ENCODE assay signal across 9 cellular contexts in the genomic region with DNA sequence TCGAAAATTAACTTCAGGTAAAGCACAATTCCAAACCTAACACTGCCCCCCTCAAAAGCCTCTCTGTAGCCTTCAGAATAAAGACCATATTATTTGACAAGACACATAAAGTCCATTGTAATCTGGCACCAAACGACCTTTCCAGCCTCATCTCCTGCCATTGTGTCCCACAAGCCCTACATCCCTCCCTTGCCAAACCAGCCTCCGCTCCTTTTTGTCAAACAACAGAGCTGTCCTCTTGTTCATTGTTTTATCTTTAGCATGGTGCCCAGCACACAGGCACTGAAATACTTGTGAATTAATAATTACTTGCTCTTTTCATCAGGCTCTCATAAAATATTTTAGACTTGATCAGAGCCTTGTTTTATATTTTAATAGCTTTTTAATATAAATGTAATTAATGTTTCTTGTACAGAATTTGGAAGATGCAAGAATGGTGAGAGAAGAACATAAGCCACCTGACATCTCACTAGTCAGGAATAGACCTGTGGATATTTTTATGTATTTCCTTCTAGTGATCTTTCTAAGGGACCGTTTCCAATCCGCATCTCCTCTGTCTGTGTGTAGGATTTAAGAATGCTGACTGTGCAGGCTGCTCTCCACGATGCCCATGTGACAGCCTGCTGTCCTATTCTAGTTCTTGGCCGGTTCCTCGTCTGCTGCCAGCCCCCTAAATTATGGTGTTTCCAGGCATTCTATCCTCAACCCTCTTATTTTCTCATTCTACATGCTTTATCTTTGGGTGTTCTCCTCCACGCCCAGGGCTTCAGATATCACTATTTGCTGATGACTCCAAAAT. TPM values are rescaled to one million over a fixed set of nuclear protein-coding genes. Genes with fewer than 3 reads are reported as not detected.
DNase-seq lines count a peak whose midpoint lies in the region; ATAC-seq and TF ChIP-seq lines count a peak whose summit lies in the region.
"Had no signal": no experiment of that assay in that cellular context is flagged by ENCODE, and none has a peak within 500 bp of the region (broad histone marks: within the 10 kb centered on the region; RNA-seq: fewer than 3 reads in every experiment).

No MANE protein-coding gene starts in this region.

- no peaks in the 10 kb centered on the region for H3K27me3 Mint-ChIP-seq in activated naive CD4-positive, alpha-beta T cell treated with anti-CD3 and anti-CD28 coated beads, Interleukin-2, amount 10 ng/mL, durations not matched to agents 7 days and 5 days
- no peaks in the 10 kb centered on the region for H3K27me3 Mint-ChIP-seq in stimulated activated memory B cell treated with anti-CD40 and anti-IgM and Interleukin-4, amounts not matched to agents 10 μg/mL and 1 μg/mL and 100 μg/mL, for 72 hours

- no peak overlapping the region for H3K27ac ChIP-seq in HEK293 (ENCODE audit: extremely low read depth, low read depth, low read length)
- H3K27ac ChIP-seq in upper lobe of right lung: no peak overlapping the region

- no peaks in the 10 kb centered on the region for H3K27me3 ChIP-seq in upper lobe of right lung

- peaks cover 41% of the 10 kb centered on the region for H3K4me1 Mint-ChIP-seq in activated naive CD4-positive, alpha-beta T cell treated with anti-CD3 and anti-CD28 coated beads, Interleukin-2, amount 10 ng/mL, durations not matched to agents 7 days and 5 days
- peaks cover 58% of the 10 kb centered on the region for H3K4me1 Mint-ChIP-seq in stimulated activated memory B cell treated with anti-CD40 and anti-IgM and Interleukin-4, amounts not matched to agents 10 μg/mL and 1 μg/mL and 100 μg/mL, for 72 hours

- H3K9me3 Mint-ChIP-seq in activated naive CD4-positive, alpha-beta T cell treated with anti-CD3 and anti-CD28 coated beads, Interleukin-2, amount 10 ng/mL, durations not matched to agents 7 days and 5 days: no peaks in the 10 kb centered on the region
- H3K9me3 Mint-ChIP-seq in stimulated activated memory B cell treated with anti-CD40 and anti-IgM and Interleukin-4, amounts not matched to agents 10 μg/mL and 1 μg/mL and 100 μg/mL, for 72 hours: no peaks in the 10 kb centered on the region

- no peaks in the 10 kb centered on the region for H3K36me3 ChIP-seq in HEK293 (ENCODE audit: control insufficient read depth in 2 of 2, insufficient read depth in 1 of 2, low read length in 2 of 2)
- no peaks in the 10 kb centered on the region for H3K36me3 ChIP-seq in upper lobe of right lung

- intact Hi-C loops in upper lobe of right lung (cut with DNase I): loop anchor here (10.0 kb wide), 1 partner anchor 57 kb away; no protein-coding TSS in a partner anchor

- H3K4me3 ChIP-seq in HEK293 (ENCODE audit: low read depth, low read length) (no peak overlapping the region), upper lobe of right lung (no peak overlapping the region)

- H3K4me3 Mint-ChIP-seq in activated naive CD4-positive, alpha-beta T cell treated with anti-CD3 and anti-CD28 coated beads, Interleukin-2, amount 10 ng/mL, durations not matched to agents 7 days and 5 days: peak overlapping the region; percentile 100
- H3K4me3 Mint-ChIP-seq in stimulated activated memory B cell treated with anti-CD40 and anti-IgM and Interleukin-4, amounts not matched to agents 10 μg/mL and 1 μg/mL and 100 μg/mL, for 72 hours: peak overlapping the region; percentile 98

- DNase-seq in activated naive CD4-positive, alpha-beta T cell treated with anti-CD3 and anti-CD28 coated beads, Interleukin-2, amount 10 ng/mL, durations not matched to agents 7 days and 5 days: no peak
- peak in 36 of 51 donors; percentile 20 to 90 (median 60) for DNase-seq in hypothalamus (lab: John Stamatoyannopoulos, UW)
- DNase-seq in upper lobe of right lung: no peak
- DNase-seq in NCI-H510A (lab: John Stamatoyannopoulos, UW): no peak
- DNase-seq in GM03348 (ENCODE audit: low spot score): no peak
- DNase-seq: NCI-H2171 had no signal

- POLR2A ChIA-PET in HEK293 (lab: Yijun Ruan, JAX): no interaction called here

- no peaks in the 10 kb centered on the region for H3K9me3 ChIP-seq in HEK293 (ENCODE audit: control insufficient read depth, insufficient read depth, low read depth, low read length)
- no peaks in the 10 kb centered on the region for H3K9me3 ChIP-seq in upper lobe of right lung

- no peaks in the 10 kb centered on the region for H3K4me1 ChIP-seq in HEK293 (ENCODE audit: control insufficient read depth, insufficient read depth, low read length)
- H3K4me1 ChIP-seq in upper lobe of right lung: peaks cover 26% of the 10 kb centered on the region

- no peak for TF ChIP-seq CTCF in HEK293 (tag by site-specific recombination; IDR thresholded peaks at IDR 0.05)
- TF ChIP-seq CTCF in upper lobe of right lung (IDR thresholded peaks at IDR 0.05): no peak

- CTCF ChIA-PET in HEK293 (lab: Yijun Ruan, JAX): interaction anchor here (0.6 kb wide), 1 partner anchor 59 kb away, joined by 4 read pairs; no protein-coding TSS in a partner anchor
- CTCF ChIA-PET in activated naive CD4-positive, alpha-beta T cell treated with anti-CD3 and anti-CD28 coated beads, Interleukin-2, amount 10 ng/mL, durations not matched to agents 7 days and 5 days (lab: Charles Lee): interaction anchor here (2.2 kb wide), 1 partner anchor 209 kb away, joined by 6 read pairs; no protein-coding TSS in a partner anchor

- H3K36me3 Mint-ChIP-seq in activated naive CD4-positive, alpha-beta T cell treated with anti-CD3 and anti-CD28 coated beads, Interleukin-2, amount 10 ng/mL, durations not matched to agents 7 days and 5 days: peaks cover 46% of the 10 kb centered on the region
- peaks cover 36% of the 10 kb centered on the region for H3K36me3 Mint-ChIP-seq in stimulated activated memory B cell treated with anti-CD40 and anti-IgM and Interleukin-4, amounts not matched to agents 10 μg/mL and 1 μg/mL and 100 μg/mL, for 72 hours

- no peak for ATAC-seq in stimulated activated memory B cell treated with anti-CD40 and anti-IgM and Interleukin-4, amounts not matched to agents 10 μg/mL and 1 μg/mL and 100 μg/mL, for 72 hours
- ATAC-seq in upper lobe of right lung (no peak), HG03571 (IDR thresholded peaks at IDR 0.05; ENCODE audit: unreplicated experiment) (no peak)

- peak overlapping the region; percentile 13 for H3K27ac Mint-ChIP-seq in activated naive CD4-positive, alpha-beta T cell treated with anti-CD3 and anti-CD28 coated beads, Interleukin-2, amount 10 ng/mL, durations not matched to agents 7 days and 5 days
- peak overlapping the region; percentile 99 for H3K27ac Mint-ChIP-seq in stimulated activated memory B cell treated with anti-CD40 and anti-IgM and Interleukin-4, amounts not matched to agents 10 μg/mL and 1 μg/mL and 100 μg/mL, for 72 hours

TF ChIP-seq in HEK293, 187 proteins besides CTCF, POLR2A, EP300 and RAD21 (continues in another document):
- TF ChIP-seq ZNF280C (tag by site-specific recombination; IDR thresholded peaks at IDR 0.05) (no peak), ZNF426 (tag by site-specific recombination; IDR thresholded peaks at IDR 0.05) (no peak), ZNF624 (tag by site-specific recombination; IDR thresholded peaks at IDR 0.05) (no peak), SP7 (tag by site-specific recombination; IDR thresholded peaks at IDR 0.05) (peak; percentile 26; the same call in 1 of the 2 replicates), ZNF785 (tag by site-specific recombination; IDR thresholded peaks at IDR 0.05) (no peak), ZFP3 (tag by site-specific recombination; IDR thresholded peaks at IDR 0.05; ENCODE audit: low read depth) (no peak), TCF7L2 (IDR thresholded peaks at IDR 0.05; ENCODE audit: borderline replicate concordance, low read depth, low read length) (no peak), ZNF670 (tag by site-specific recombination; IDR thresholded peaks at IDR 0.05; ENCODE audit: low read depth) (no peak), KLF1 (tag by site-specific recombination; IDR thresholded peaks at IDR 0.05) (0 out of 2 replicates have a peak, but pooled peaks have one; percentile 21), ZNF658 (tag by site-specific recombination; IDR thresholded peaks at IDR 0.05) (no peak)
- TF ChIP-seq, protein P1, sequence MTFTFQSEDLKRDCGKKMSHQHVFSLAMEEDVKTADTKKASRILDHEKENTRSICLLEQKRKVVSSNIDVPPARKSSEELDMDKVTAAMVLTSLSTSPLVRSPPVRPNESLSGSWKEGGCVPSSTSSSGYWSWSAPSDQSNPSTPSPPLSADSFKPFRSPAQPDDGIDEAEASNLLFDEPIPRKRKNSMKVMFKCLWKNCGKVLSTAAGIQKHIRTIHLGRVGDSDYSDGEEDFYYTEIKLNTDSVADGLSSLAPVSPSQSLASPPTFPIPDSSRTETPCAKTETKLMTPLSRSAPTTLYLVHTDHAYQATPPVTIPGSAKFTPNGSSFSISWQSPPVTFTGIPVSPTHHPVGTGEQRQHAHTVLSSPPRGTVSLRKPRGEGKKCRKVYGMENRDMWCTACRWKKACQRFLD (tag by site-specific recombination; IDR thresholded peaks at IDR 0.05): no peak
- TF ChIP-seq, protein P2, sequence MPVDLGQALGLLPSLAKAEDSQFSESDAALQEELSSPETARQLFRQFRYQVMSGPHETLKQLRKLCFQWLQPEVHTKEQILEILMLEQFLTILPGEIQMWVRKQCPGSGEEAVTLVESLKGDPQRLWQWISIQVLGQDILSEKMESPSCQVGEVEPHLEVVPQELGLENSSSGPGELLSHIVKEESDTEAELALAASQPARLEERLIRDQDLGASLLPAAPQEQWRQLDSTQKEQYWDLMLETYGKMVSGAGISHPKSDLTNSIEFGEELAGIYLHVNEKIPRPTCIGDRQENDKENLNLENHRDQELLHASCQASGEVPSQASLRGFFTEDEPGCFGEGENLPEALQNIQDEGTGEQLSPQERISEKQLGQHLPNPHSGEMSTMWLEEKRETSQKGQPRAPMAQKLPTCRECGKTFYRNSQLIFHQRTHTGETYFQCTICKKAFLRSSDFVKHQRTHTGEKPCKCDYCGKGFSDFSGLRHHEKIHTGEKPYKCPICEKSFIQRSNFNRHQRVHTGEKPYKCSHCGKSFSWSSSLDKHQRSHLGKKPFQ (tag by site-specific recombination; IDR thresholded peaks at IDR 0.05): no peak

RNA-seq across cellular contexts. Expression of gene IRF2, which starts 3.0 kb away (rescaled TPM):
- 44.0 TPM for total RNA-seq in upper lobe of right lung

Comparison
In these comparisons a context has a peak if more than half of its experiments do, and no peak if none do; other contexts are left out.
1. DNase-seq: peak in hypothalamus (36 of 51); none in activated naive CD4-positive, alpha-beta T cell treated with anti-CD3 and anti-CD28 coated beads, Interleukin-2, amount 10 ng/mL, durations not matched to agents 7 days and 5 days (single experiment), upper lobe of right lung (single experiment), NCI-H510A (single experiment) and GM03348 (single experiment).